10 cellular contexts compared by ENCODE assay signal in the genomic region with DNA sequence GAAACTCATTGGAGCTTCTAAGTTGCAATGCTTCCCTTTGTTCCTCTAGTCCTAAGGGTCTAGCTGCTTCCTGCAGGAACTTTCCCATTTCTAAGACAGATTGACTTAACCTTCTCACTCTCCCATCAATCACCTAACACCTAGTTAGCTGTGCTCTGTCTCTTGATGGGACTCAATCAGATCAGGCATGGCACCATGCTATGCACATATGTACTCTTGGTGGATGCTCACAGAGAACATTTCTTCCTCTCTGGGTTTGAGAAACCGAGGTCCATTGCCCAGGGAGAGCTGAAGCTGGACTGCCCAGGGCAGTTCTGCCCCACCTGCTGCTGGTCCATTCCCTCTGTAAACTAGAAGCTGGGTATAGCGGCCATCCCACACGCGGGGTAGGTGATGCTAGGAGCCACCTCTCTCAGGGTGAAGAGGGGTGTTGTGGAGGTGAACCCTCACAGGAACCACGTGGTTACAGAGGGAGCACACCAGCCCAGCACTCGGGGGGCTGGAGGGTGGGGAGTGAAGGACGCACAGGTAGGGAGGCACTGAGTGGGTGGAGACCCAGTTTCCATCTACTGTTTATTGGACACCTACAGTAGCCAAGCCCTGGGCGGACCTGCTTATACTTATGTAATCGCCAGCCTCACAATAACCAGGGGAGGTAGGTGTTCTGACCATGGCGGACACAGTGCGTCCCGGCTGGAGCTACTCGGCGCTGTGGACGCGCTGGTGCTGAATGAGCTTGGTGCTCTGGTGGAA. TPM values are rescaled to one million over a fixed set of nuclear protein-coding genes. Genes with fewer than 3 reads are reported as not detected.
DNase-seq lines count a peak whose midpoint lies in the region; ATAC-seq and TF ChIP-seq lines count a peak whose summit lies in the region.
"Had no signal": no experiment of that assay in that cellular context is flagged by ENCODE, and none has a peak within 500 bp of the region (broad histone marks: within the 10 kb centered on the region; RNA-seq: fewer than 3 reads in every experiment).

No MANE protein-coding gene starts in this region.

- H3K4me3 ChIP-seq in CD8-positive, alpha-beta T cell (ENCODE audit: low read depth, low read length) = peak overlapping the region; percentile 60
- H3K4me3 ChIP-seq in Peyer's patch (peak overlapping the region in 3 of 4 donors; percentile 51 to 54 (median 51)), parathyroid adenoma (ENCODE audit: low read depth, low read length) (peak overlapping the region; percentile 47)

- CTCF ChIA-PET in CD8-positive, alpha-beta T cell (lab: Charles Lee) = interaction anchor here (0.6 to 2.3 kb wide), 4 partner anchors 10 to 42 kb away, joined by 3 to 9 read pairs (median 8); partner anchors contain the start of gene ZBTB45

- H3K9ac ChIP-seq in parathyroid adenoma = no peak overlapping the region

- H3K79me2 ChIP-seq in parathyroid adenoma = peaks cover 15% of the 10 kb centered on the region

- peak overlapping the region; percentile 59 for H3K4me2 ChIP-seq in parathyroid adenoma (ENCODE audit: low read length)

- H3K36me3 Mint-ChIP-seq in CD8-positive, alpha-beta T cell = peaks cover 17% of the 10 kb centered on the region
- H3K36me3 Mint-ChIP-seq in endothelial cell (ENCODE audit: low read depth, unreplicated experiment) = peaks cover 25% of the 10 kb centered on the region

- DNase-seq in CD8-positive, alpha-beta T cell = peak in 1 of 7 experiments; percentile 48
- DNase-seq in Peyer's patch (no peak), endothelial cell (ENCODE audit: low spot score) (no peak), NCI-H524 (lab: John Stamatoyannopoulos, UW) (no peak), DMS79 (lab: John Stamatoyannopoulos, UW) (no peak)
- DNase-seq: hippocampal formation, NCI-H748 treated with DMSO at 0.1 percent for 48 hours had no signal

- POLR2A ChIA-PET in CD8-positive, alpha-beta T cell (lab: Charles Lee) = interaction anchor here (0.6 to 3.4 kb wide), 9 partner anchors 8 to 47 kb away, joined by 3 to 34 read pairs (median 5); partner anchors contain the start of genes MZF1, TRIM28 and ZBTB45

- H3K27ac Mint-ChIP-seq in CD8-positive, alpha-beta T cell = peak overlapping the region; percentile 64
- H3K27ac Mint-ChIP-seq in endothelial cell (ENCODE audit: unreplicated experiment) = peak overlapping the region; percentile 57

- H3K27me3 ChIP-seq in CD8-positive, alpha-beta T cell (ENCODE audit: insufficient read depth, low read length) = no peaks in the 10 kb centered on the region
- H3K27me3 ChIP-seq in Peyer's patch (no peaks in the 10 kb centered on the region), parathyroid adenoma (ENCODE audit: control insufficient read depth, insufficient read depth, low read length) (no peaks in the 10 kb centered on the region)

- ATAC-seq in CD8-positive, alpha-beta T cell = no peak
- ATAC-seq in GM19397 (IDR thresholded peaks at IDR 0.05; ENCODE audit: unreplicated experiment) = no peak
- ATAC-seq in HG02763 (IDR thresholded peaks at IDR 0.05; ENCODE audit: unreplicated experiment) = no peak

- H3K27ac ChIP-seq in CD8-positive, alpha-beta T cell (ENCODE audit: low read depth, low read length) = peak overlapping the region; percentile 54
- peak overlapping the region in 1 of 4 donors; percentile 43 for H3K27ac ChIP-seq in Peyer's patch
- H3K27ac ChIP-seq in parathyroid adenoma = peak overlapping the region; percentile 71

- TF ChIP-seq CTCF in CD8-positive, alpha-beta T cell (IDR thresholded peaks at IDR 0.05) = no peak
- TF ChIP-seq CTCF in Peyer's patch (IDR thresholded peaks at IDR 0.05) (no peak), endothelial cell (IDR thresholded peaks at IDR 0.05; ENCODE audit: unreplicated experiment) (no peak), parathyroid adenoma (IDR thresholded peaks at IDR 0.05) (no peak)

- H3K4me3 Mint-ChIP-seq in CD8-positive, alpha-beta T cell = peak overlapping the region; percentile 87
- peak overlapping the region; percentile 77 for H3K4me3 Mint-ChIP-seq in endothelial cell (ENCODE audit: unreplicated experiment)

- H3K9me3 Mint-ChIP-seq in CD8-positive, alpha-beta T cell = no peaks in the 10 kb centered on the region
- H3K9me3 Mint-ChIP-seq in endothelial cell (ENCODE audit: unreplicated experiment) = no peaks in the 10 kb centered on the region

- no peaks in the 10 kb centered on the region for H3K9me3 ChIP-seq in CD8-positive, alpha-beta T cell (ENCODE audit: low read length)
- no peaks in the 10 kb centered on the region for H3K9me3 ChIP-seq in Peyer's patch
- H3K9me3 ChIP-seq in parathyroid adenoma (ENCODE audit: control insufficient read depth, low read length) = no peaks in the 10 kb centered on the region

- H2AFZ ChIP-seq in parathyroid adenoma = peak overlapping the region; percentile 65

- intact Hi-C loops in CD8-positive, alpha-beta T cell (cut with DNase I, micrococcal nuclease) = no loop called here

- H3K4me1 ChIP-seq in CD8-positive, alpha-beta T cell (ENCODE audit: insufficient read depth, low read length) = peaks cover 45% of the 10 kb centered on the region
- H3K4me1 ChIP-seq in Peyer's patch (peaks cover 4 to 47% (median 32%) of the 10 kb centered on the region in 4 donors), parathyroid adenoma (peaks cover 30% of the 10 kb centered on the region)

- H3K4me1 Mint-ChIP-seq in CD8-positive, alpha-beta T cell (ENCODE audit: low read depth) = peaks cover 58% of the 10 kb centered on the region
- peaks cover 25% of the 10 kb centered on the region for H3K4me1 Mint-ChIP-seq in endothelial cell (ENCODE audit: unreplicated experiment)

- H3K36me3 ChIP-seq in CD8-positive, alpha-beta T cell (ENCODE audit: insufficient read depth, low read length) = no peaks in the 10 kb centered on the region
- peaks cover 0 to 6% (median 0%) of the 10 kb centered on the region in 3 donors for H3K36me3 ChIP-seq in Peyer's patch
- no peaks in the 10 kb centered on the region for H3K36me3 ChIP-seq in parathyroid adenoma (ENCODE audit: control insufficient read depth, insufficient read depth, low read length)

- no peak for TF ChIP-seq POLR2A in Peyer's patch (IDR thresholded peaks at IDR 0.05)

- H3K27me3 Mint-ChIP-seq in CD8-positive, alpha-beta T cell (ENCODE audit: low read depth) = no peaks in the 10 kb centered on the region
- peaks cover 21% of the 10 kb centered on the region for H3K27me3 Mint-ChIP-seq in endothelial cell (ENCODE audit: unreplicated experiment)

RNA-seq across cellular contexts. Expression of gene UBE2M, which starts 3.1 kb away (rescaled TPM):
- 10 to 100 TPM; 26.9 to 29.5 TPM for total RNA-seq in CD8-positive, alpha-beta T cell
- 10 to 100 TPM; 10.2 to 37.1 (median 18.5) TPM for total RNA-seq in Peyer's patch
- 81.6 TPM for total RNA-seq in endothelial cell (ENCODE audit: unreplicated experiment)

RNA-seq across cellular contexts. Expression of gene CHMP2A, which starts 6.6 kb away (rescaled TPM):
- 10 to 100 TPM; 41.5 to 51.7 TPM for total RNA-seq in CD8-positive, alpha-beta T cell
- total RNA-seq in Peyer's patch (100 to 1,000 TPM in 2 of 4 donors, 10 to 100 TPM in 2; 79.2 to 115 (median 101) TPM), endothelial cell (ENCODE audit: unreplicated experiment) (130 TPM)

RNA-seq across cellular contexts. Expression of gene MZF1, which starts 11.6 kb away (rescaled TPM):
- 10 to 100 TPM; 14.1 to 15.0 TPM for total RNA-seq in CD8-positive, alpha-beta T cell
- total RNA-seq in Peyer's patch (100 to 1,000 TPM in 1 of 4 donors, 10 to 100 TPM in 3; 60.9 to 123 (median 82.3) TPM), endothelial cell (ENCODE audit: unreplicated experiment) (18.6 TPM)

RNA-seq across cellular contexts. Expression of gene TRIM28, which starts 17.7 kb away (rescaled TPM):
- 100 to 1,000 TPM; 525 to 549 TPM for total RNA-seq in CD8-positive, alpha-beta T cell
- 100 to 1,000 TPM; 164 to 281 (median 196) TPM for total RNA-seq in Peyer's patch
- 457 TPM for total RNA-seq in endothelial cell (ENCODE audit: unreplicated experiment)

RNA-seq across cellular contexts. Expression of gene ZBTB45, which starts 41.9 kb away (rescaled TPM):
- 1 to 10 TPM; 4.8 to 5.6 TPM for total RNA-seq in CD8-positive, alpha-beta T cell
- 10 to 100 TPM in 3 of 4 donors, 1 to 10 TPM in 1; 7.4 to 21.6 (median 14.3) TPM for total RNA-seq in Peyer's patch
- 22.2 TPM for total RNA-seq in endothelial cell (ENCODE audit: unreplicated experiment)
